ENCODE assay signal across 1 cellular context in the genomic region with DNA sequence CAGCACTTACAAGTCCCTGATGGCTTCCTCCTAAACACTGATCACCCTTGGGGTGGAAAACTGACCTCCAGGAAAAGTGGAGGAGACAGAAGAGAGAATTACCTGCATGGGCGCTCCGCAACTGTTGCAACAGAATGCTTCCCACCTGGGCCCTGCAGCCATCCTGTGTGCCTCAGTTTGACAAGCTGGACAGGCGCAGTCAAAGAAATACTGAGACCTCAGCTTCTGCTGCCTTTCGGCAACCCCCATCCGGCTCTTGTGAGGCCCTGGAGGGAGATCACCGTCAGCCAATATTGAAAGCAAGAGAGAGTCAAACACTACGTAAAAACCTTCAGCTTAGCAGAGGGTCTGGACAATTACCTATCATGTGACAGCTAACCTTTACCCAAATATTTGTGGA.
TF ChIP-seq lines count a peak whose summit lies in the region.

No MANE protein-coding gene starts in this region.

TF ChIP-seq in IMR-90, 13 proteins besides CTCF, POLR2A, EP300 and RAD21:
- TF ChIP-seq CEBPB (IDR thresholded peaks at IDR 0.05; ENCODE audit: low read depth, low read length) (no peak), RFX5 (IDR thresholded peaks at IDR 0.05; ENCODE audit: low read depth, low read length) (no peak), NFE2L2 (IDR thresholded peaks at IDR 0.05; ENCODE audit: low read depth, low read length) (no peak), BHLHE40 (IDR thresholded peaks at IDR 0.05; ENCODE audit: low read depth, low read length) (no peak), MAZ (IDR thresholded peaks at IDR 0.05; ENCODE audit: borderline replicate concordance, low read depth, low read length) (no peak), FOS (IDR thresholded peaks at IDR 0.05; ENCODE audit: low read depth, low read length) (no peak), CHD1 (IDR thresholded peaks at IDR 0.05; ENCODE audit: low read depth, low read length) (no peak)
- TF ChIP-seq, protein P1, sequence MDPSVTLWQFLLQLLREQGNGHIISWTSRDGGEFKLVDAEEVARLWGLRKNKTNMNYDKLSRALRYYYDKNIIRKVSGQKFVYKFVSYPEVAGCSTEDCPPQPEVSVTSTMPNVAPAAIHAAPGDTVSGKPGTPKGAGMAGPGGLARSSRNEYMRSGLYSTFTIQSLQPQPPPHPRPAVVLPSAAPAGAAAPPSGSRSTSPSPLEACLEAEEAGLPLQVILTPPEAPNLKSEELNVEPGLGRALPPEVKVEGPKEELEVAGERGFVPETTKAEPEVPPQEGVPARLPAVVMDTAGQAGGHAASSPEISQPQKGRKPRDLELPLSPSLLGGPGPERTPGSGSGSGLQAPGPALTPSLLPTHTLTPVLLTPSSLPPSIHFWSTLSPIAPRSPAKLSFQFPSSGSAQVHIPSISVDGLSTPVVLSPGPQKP (IDR thresholded peaks at IDR 0.05; ENCODE audit: borderline replicate concordance, low read depth, low read length), result no peak
TF ChIP-seq in IMR-90: peak in this region for 0.
